Comparison of ENCODE assay signal across 25 cellular contexts in genomic region chr2:122864728-122865127, GRCh38.
"Had no signal": no experiment of that assay in that cellular context is flagged by ENCODE, and none has a peak within 500 bp of the region (broad histone marks: within the 10 kb centered on the region; RNA-seq: fewer than 3 reads in every experiment).

No MANE protein-coding gene starts in this region.

- H3K9me3 ChIP-seq: esophagus squamous epithelium, heart left ventricle, sigmoid colon, testis, vagina had no signal

- H3K27ac ChIP-seq: coronary artery, esophagus squamous epithelium, heart left ventricle, sigmoid colon, testis, vagina had no signal

- H3K4me3 ChIP-seq: coronary artery, esophagus squamous epithelium, heart left ventricle, sigmoid colon, smooth muscle cell, testis, vagina had no signal

- H3K27ac Mint-ChIP-seq: activated CD4-positive, alpha-beta T cell treated with anti-CD3 and anti-CD28 coated beads, Interleukin-2, amount 10 ng/mL, durations not matched to agents 24 days and 14 days; activated CD8-positive, alpha-beta memory T cell treated with anti-CD3 and anti-CD28 coated beads, Interleukin-2, amount 10 ng/mL, durations not matched to agents 7 days and 5 days; activated CD8-positive, alpha-beta T cell treated with anti-CD3 and anti-CD28 coated beads for 36 hours; activated naive CD8-positive, alpha-beta T cell treated with anti-CD3 and anti-CD28 coated beads, Interleukin-2, amount 50 U/mL, for 24 hours; natural killer cell; progenitor cell of endocrine pancreas; stimulated activated naive B cell treated with anti-CD40 and anti-IgM and Interleukin-4, amounts not matched to agents 10 μg/mL and 1 μg/mL and 100 μg/mL, for 72 hours had no signal

- H3K36me3 Mint-ChIP-seq: activated CD8-positive, alpha-beta memory T cell treated with anti-CD3 and anti-CD28 coated beads, Interleukin-2, amount 10 ng/mL, durations not matched to agents 7 days and 5 days; natural killer cell; stimulated activated naive B cell treated with anti-CD40 and anti-IgM and Interleukin-4, amounts not matched to agents 10 μg/mL and 1 μg/mL and 100 μg/mL, for 72 hours had no signal

- H3K27me3 ChIP-seq: esophagus squamous epithelium, heart left ventricle, sigmoid colon, testis, vagina had no signal

- H3K36me3 ChIP-seq: esophagus squamous epithelium, heart left ventricle, sigmoid colon, vagina had no signal

- ATAC-seq: activated CD4-positive, CD25-positive, alpha-beta regulatory T cell treated with anti-CD3 and anti-CD28 coated beads, Interleukin-2, amount 50 U/mL, for 24 hours; activated CD8-positive, alpha-beta memory T cell treated with anti-CD3 and anti-CD28 coated beads, Interleukin-2, amount 10 ng/mL, durations not matched to agents 7 days and 5 days; activated CD8-positive, alpha-beta T cell treated with anti-CD3 and anti-CD28 coated beads for 36 hours; activated naive CD8-positive, alpha-beta T cell treated with anti-CD3 and anti-CD28 coated beads, Interleukin-2, amount 50 U/mL, for 24 hours; heart left ventricle; left ventricle myocardium superior; stimulated activated naive B cell treated with anti-CD40 and anti-IgM and Interleukin-4, amounts not matched to agents 10 μg/mL and 1 μg/mL and 100 μg/mL, for 72 hours had no signal

- H3K4me1 Mint-ChIP-seq: activated CD4-positive, alpha-beta T cell treated with anti-CD3 and anti-CD28 coated beads, Interleukin-2, amount 10 ng/mL, durations not matched to agents 24 days and 14 days; activated CD8-positive, alpha-beta memory T cell treated with anti-CD3 and anti-CD28 coated beads, Interleukin-2, amount 10 ng/mL, durations not matched to agents 7 days and 5 days; activated naive CD8-positive, alpha-beta T cell treated with anti-CD3 and anti-CD28 coated beads, Interleukin-2, amount 50 U/mL, for 24 hours; stimulated activated naive B cell treated with anti-CD40 and anti-IgM and Interleukin-4, amounts not matched to agents 10 μg/mL and 1 μg/mL and 100 μg/mL, for 72 hours had no signal

- DNase-seq: activated CD4-positive, alpha-beta T cell treated with anti-CD3 and anti-CD28 coated beads, Interleukin-2, amount 10 ng/mL, durations not matched to agents 24 days and 14 days; activated CD8-positive, alpha-beta memory T cell treated with anti-CD3 and anti-CD28 coated beads, Interleukin-2, amount 10 ng/mL, durations not matched to agents 7 days and 5 days; activated CD8-positive, alpha-beta T cell treated with anti-CD3 and anti-CD28 coated beads for 36 hours; activated gamma-delta T cell; activated naive CD4-positive, alpha-beta T cell treated with anti-CD3 and anti-CD28 coated beads, Interleukin-2, amount 50 U/mL, for 16 hours; activated naive CD8-positive, alpha-beta T cell treated with anti-CD3 and anti-CD28 coated beads, Interleukin-2, amount 50 U/mL, for 24 hours; activated T-cell treated with anti-CD3 and anti-CD28 coated beads for 4 hours; cerebellar nuclear complex; esophagus squamous epithelium; heart left ventricle; left ventricle myocardium superior; midbrain; natural killer cell; retina; sigmoid colon; stimulated activated CD4-positive, alpha-beta T cell treated with anti-CD3 and anti-CD28 coated beads, Interleukin-2, amount 100 ng/mL, for 48 hours; stimulated activated CD8-positive, alpha-beta memory T cell treated with anti-CD3 and anti-CD28 coated beads, Interleukin-4, amount 100 ng/mL, for 48 hours; stimulated activated naive B cell treated with anti-CD40 and anti-IgM and Interleukin-4, amounts not matched to agents 10 μg/mL and 1 μg/mL and 100 μg/mL, for 72 hours; testis; trophoblast cell had no signal

- H3K4me1 ChIP-seq: esophagus squamous epithelium, heart left ventricle, sigmoid colon, testis, vagina had no signal

- H3K4me2 ChIP-seq: smooth muscle cell had no signal

- H3K4me3 Mint-ChIP-seq: activated CD4-positive, alpha-beta T cell treated with anti-CD3 and anti-CD28 coated beads, Interleukin-2, amount 10 ng/mL, durations not matched to agents 24 days and 14 days; activated CD8-positive, alpha-beta memory T cell treated with anti-CD3 and anti-CD28 coated beads, Interleukin-2, amount 10 ng/mL, durations not matched to agents 7 days and 5 days; activated CD8-positive, alpha-beta T cell treated with anti-CD3 and anti-CD28 coated beads for 36 hours; activated naive CD8-positive, alpha-beta T cell treated with anti-CD3 and anti-CD28 coated beads, Interleukin-2, amount 50 U/mL, for 24 hours; natural killer cell; stimulated activated naive B cell treated with anti-CD40 and anti-IgM and Interleukin-4, amounts not matched to agents 10 μg/mL and 1 μg/mL and 100 μg/mL, for 72 hours had no signal

- H3K27me3 Mint-ChIP-seq: activated CD4-positive, alpha-beta T cell treated with anti-CD3 and anti-CD28 coated beads, Interleukin-2, amount 10 ng/mL, durations not matched to agents 24 days and 14 days; activated CD8-positive, alpha-beta memory T cell treated with anti-CD3 and anti-CD28 coated beads, Interleukin-2, amount 10 ng/mL, durations not matched to agents 7 days and 5 days; activated CD8-positive, alpha-beta T cell treated with anti-CD3 and anti-CD28 coated beads for 36 hours; activated naive CD8-positive, alpha-beta T cell treated with anti-CD3 and anti-CD28 coated beads, Interleukin-2, amount 50 U/mL, for 24 hours; progenitor cell of endocrine pancreas; stimulated activated naive B cell treated with anti-CD40 and anti-IgM and Interleukin-4, amounts not matched to agents 10 μg/mL and 1 μg/mL and 100 μg/mL, for 72 hours had no signal
